Comparison of ENCODE assay signal across 10 cellular contexts in the genomic region with DNA sequence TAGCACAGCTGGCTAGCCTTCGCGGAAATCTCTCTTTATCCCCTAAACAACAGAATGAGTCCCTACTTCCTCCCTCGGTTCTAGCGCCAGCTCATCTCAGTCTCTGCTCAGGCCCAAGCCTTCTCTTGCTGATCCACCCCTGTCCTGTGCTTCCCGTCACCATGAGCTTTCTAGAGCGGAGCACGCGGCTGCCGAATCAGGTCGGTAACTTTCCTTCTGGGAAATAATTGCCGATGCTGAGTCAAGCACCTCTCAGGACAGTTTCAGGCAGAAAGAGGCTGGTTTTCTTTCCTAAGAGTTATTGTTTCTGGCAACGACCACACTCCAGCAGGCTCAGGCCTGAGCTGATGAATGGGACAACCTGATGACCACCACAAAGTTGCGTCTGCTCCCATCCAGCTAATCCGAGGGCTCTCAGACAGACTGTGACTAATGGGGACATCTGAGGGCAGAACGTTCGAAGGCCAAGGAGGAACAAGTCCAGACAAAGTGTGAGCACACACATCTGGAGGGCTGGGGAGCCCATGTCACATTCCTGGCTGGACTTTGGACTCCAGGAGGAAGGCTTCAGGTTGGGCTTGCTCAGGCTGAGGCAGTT. TPM values are rescaled to one million over a fixed set of nuclear protein-coding genes. Genes with fewer than 3 reads are reported as not detected.
A peak's percentile ranks its signal among the peaks of the same experiment; 100 is the strongest.
DNase-seq lines count a peak whose midpoint lies in the region; ATAC-seq and TF ChIP-seq lines count a peak whose summit lies in the region.
"Had no signal": no experiment of that assay in that cellular context is flagged by ENCODE, and none has a peak within 500 bp of the region (broad histone marks: within the 10 kb centered on the region; RNA-seq: fewer than 3 reads in every experiment).

No MANE protein-coding gene starts in this region.

- H3K27me3 ChIP-seq in DOHH2 (ENCODE audit: control insufficient read depth, low read length) (no peaks in the 10 kb centered on the region), RWPE2 (ENCODE audit: insufficient read depth, poor library complexity, severe bottlenecking) (no peaks in the 10 kb centered on the region), fibroblast of lung (ENCODE audit: control insufficient read depth, insufficient read depth, low read length) (no peaks in the 10 kb centered on the region), trophoblast cell (ENCODE audit: insufficient read depth, low read length) (no peaks in the 10 kb centered on the region)

- 0 out of 2 replicates have a peak overlapping the region, but pooled peaks have one; percentile 27 for H3K27ac ChIP-seq in DOHH2 (ENCODE audit: low read depth, low read length)
- peak overlapping the region; percentile 89 for H3K27ac ChIP-seq in RWPE2 (ENCODE audit: poor library complexity, severe bottlenecking)
- H3K27ac ChIP-seq in fibroblast of lung (ENCODE audit: insufficient read depth, low read length): no peak overlapping the region
- H3K27ac ChIP-seq in trophoblast cell (ENCODE audit: low read depth, low read length): peak overlapping the region; percentile 49

- peak; percentile 92 for DNase-seq in RWPE2 (ENCODE audit: low spot score)
- peak; percentile 40 to 86 for DNase-seq in fibroblast of lung (ENCODE audit: low read depth in 2 of 2)
- no peak for DNase-seq in trophoblast cell
- DNase-seq in NK-92 treated with Interleukin-12 subunit alpha and Interleukin-12 subunit beta, amount 100 ng/mL, for 24 hours (lab: John Stamatoyannopoulos, UW): no peak
- no peak for DNase-seq in D341Med (ENCODE audit: low spot score)
- DNase-seq in retina: no peak
- DNase-seq: activated B cell treated with CpG ODN at 0.5 μM for 24 hours; stimulated activated CD4-positive, alpha-beta T cell treated with anti-CD3 and anti-CD28 coated beads, Interleukin-4, amount 100 ng/mL, for 24 hours had no signal

- H3K36me3 ChIP-seq in DOHH2 (ENCODE audit: control insufficient read depth, low read length) (no peaks in the 10 kb centered on the region), RWPE2 (ENCODE audit: low read depth) (no peaks in the 10 kb centered on the region), fibroblast of lung (ENCODE audit: control insufficient read depth, insufficient read depth, low read length) (no peaks in the 10 kb centered on the region), trophoblast cell (ENCODE audit: control insufficient read depth in 1 of 2, insufficient read depth in 2 of 2, low read length in 2 of 2) (no peaks in the 10 kb centered on the region)

- H2BK120ac ChIP-seq in trophoblast cell (ENCODE audit: insufficient read depth, low read length, poor library complexity): peak overlapping the region; percentile 46

- peak overlapping the region; percentile 44 for H2BK12ac ChIP-seq in trophoblast cell (ENCODE audit: low read length)

- peaks cover 19% of the 10 kb centered on the region for H3F3A ChIP-seq in DOHH2 (ENCODE audit: control insufficient read depth, insufficient read depth)

- no peak overlapping the region for H3K4me3 ChIP-seq in DOHH2 (ENCODE audit: low read length)
- no peak overlapping the region for H3K4me3 ChIP-seq in RWPE2 (ENCODE audit: severe bottlenecking)
- no peak overlapping the region for H3K4me3 ChIP-seq in fibroblast of lung (replicated peaks in 1 of 4; ENCODE audit: control extremely low read depth in 1 of 4, insufficient read depth in 1 of 4, low read depth in 3 of 4, low read length in 4 of 4)
- H3K4me3 ChIP-seq in trophoblast cell (ENCODE audit: low read depth, low read length): no peak overlapping the region

- H3K4me1 ChIP-seq in DOHH2 (ENCODE audit: control insufficient read depth, low read length): peaks cover 75% of the 10 kb centered on the region
- peaks cover 16% of the 10 kb centered on the region for H3K4me1 ChIP-seq in RWPE2 (ENCODE audit: insufficient read depth, poor library complexity, severe bottlenecking)
- H3K4me1 ChIP-seq in fibroblast of lung (ENCODE audit: control insufficient read depth, extremely low read depth, insufficient read depth, low read length): no peaks in the 10 kb centered on the region
- H3K4me1 ChIP-seq in trophoblast cell (ENCODE audit: control insufficient read depth in 1 of 2, insufficient read depth in 2 of 2, low read length in 2 of 2): peaks cover 19 to 37% of the 10 kb centered on the region in 2 experiments

- TF ChIP-seq CTCF in DOHH2 (IDR thresholded peaks at IDR 0.05; ENCODE audit: low read depth, low read length, poor library complexity, severe bottlenecking) (no peak), RWPE2 (IDR thresholded peaks at IDR 0.05; ENCODE audit: poor library complexity, severe bottlenecking) (no peak), fibroblast of lung (conservative IDR thresholded peaks at IDR 0.05 in 1 of 2, IDR thresholded peaks at IDR 0.05 in 1 of 2; ENCODE audit: low read depth in 1 of 2, low read length in 2 of 2) (no peak)

- H3K9me2 ChIP-seq in DOHH2 (replicated peaks; ENCODE audit: control insufficient read depth, low read length): no peaks in the 10 kb centered on the region

- H3K14ac ChIP-seq in trophoblast cell (ENCODE audit: low read length): peak overlapping the region; percentile 30

- no peak overlapping the region for H3K4ac ChIP-seq in trophoblast cell (ENCODE audit: low read depth, low read length)

- H4K12ac ChIP-seq in trophoblast cell (ENCODE audit: low read depth, low read length): no peak overlapping the region

- no peak overlapping the region for H4K8ac ChIP-seq in trophoblast cell (ENCODE audit: low read depth, low read length)

- H4K91ac ChIP-seq in trophoblast cell (ENCODE audit: low read depth, low read length): peak overlapping the region; percentile 28

- no peak overlapping the region for H3K9ac ChIP-seq in fibroblast of lung (ENCODE audit: insufficient read depth, low read length)
- no peak overlapping the region for H3K9ac ChIP-seq in trophoblast cell (ENCODE audit: low read length)

- H3K23ac ChIP-seq in trophoblast cell (ENCODE audit: low read length): no peak overlapping the region

- peak overlapping the region; percentile 52 for H2BK5ac ChIP-seq in trophoblast cell (ENCODE audit: low read depth, low read length, poor library complexity)

- no peaks in the 10 kb centered on the region for H3K9me3 ChIP-seq in DOHH2 (ENCODE audit: control insufficient read depth, insufficient read depth, low read length)
- no peaks in the 10 kb centered on the region for H3K9me3 ChIP-seq in RWPE2 (ENCODE audit: severe bottlenecking)
- no peaks in the 10 kb centered on the region for H3K9me3 ChIP-seq in fibroblast of lung (ENCODE audit: control insufficient read depth, insufficient read depth, low read depth, low read length)
- H3K9me3 ChIP-seq in trophoblast cell (ENCODE audit: insufficient read depth, low read depth, low read length): peaks cover 2% of the 10 kb centered on the region

- no peaks in the 10 kb centered on the region for H3K79me2 ChIP-seq in DOHH2 (ENCODE audit: control insufficient read depth, low read length)
- H3K79me2 ChIP-seq in fibroblast of lung (ENCODE audit: control insufficient read depth, insufficient read depth, low read length): no peaks in the 10 kb centered on the region
- no peaks in the 10 kb centered on the region for H3K79me2 ChIP-seq in trophoblast cell (ENCODE audit: control insufficient read depth, insufficient read depth, low read length, poor library complexity)

- H4K20me1 ChIP-seq in DOHH2 (ENCODE audit: control insufficient read depth, insufficient read depth, low read depth, low read length): no peaks in the 10 kb centered on the region
- no peaks in the 10 kb centered on the region for H4K20me1 ChIP-seq in fibroblast of lung (ENCODE audit: control insufficient read depth, extremely low read depth, insufficient read depth, low read length)

- ATAC-seq in RWPE2 (ENCODE audit: low read depth) (peak; percentile 76), HG02798 (IDR thresholded peaks at IDR 0.05; ENCODE audit: poor library complexity, unreplicated experiment) (no peak)

- no peak overlapping the region for H2AK5ac ChIP-seq in trophoblast cell (ENCODE audit: low read length)

- H2AFZ ChIP-seq in fibroblast of lung (ENCODE audit: low read length) (peak overlapping the region; percentile 26), trophoblast cell (ENCODE audit: insufficient read depth, low read length, poor library complexity) (no peak overlapping the region)

- WGBS in trophoblast cell (ENCODE audit: extremely low coverage, insufficient coverage, insufficient read length): no CpG with 5 or more reads among the region's 16 CpGs

- H3K18ac ChIP-seq in trophoblast cell (ENCODE audit: low read length): peak overlapping the region; percentile 37

- H3K4me2 ChIP-seq in DOHH2 (ENCODE audit: low read length) (peak overlapping the region; percentile 55), fibroblast of lung (ENCODE audit: extremely low read depth, insufficient read depth, low read length) (no peak overlapping the region), trophoblast cell (ENCODE audit: low read length) (peak overlapping the region; percentile 32)

- H3K79me1 ChIP-seq in trophoblast cell (ENCODE audit: low read length): peaks cover 25% of the 10 kb centered on the region

RNA-seq across cellular contexts. Expression of a gene that starts 13.6 kb away (rescaled TPM):
- total RNA-seq in fibroblast of lung: 0.26 and 0.66 TPM in 2 replicates
- 0.37 and 1.3 TPM in 2 replicates for polyA plus RNA-seq in fibroblast of lung
- 0.36 and 2.2 TPM in 2 replicates for polyA plus RNA-seq in fibroblast of lung (2012)
- polyA minus RNA-seq in fibroblast of lung (ENCODE audit: low replicate concordance): 5.5 TPM in 1 of 2 replicates, not detected in the other
- polyA plus RNA-seq in trophoblast cell (2013): 1.4 TPM in 2 replicates

Comparison
In these comparisons a context has a peak if more than half of its experiments do, and no peak if none do; other contexts are left out.
1. DNase-seq: peak in RWPE2 (single experiment) and fibroblast of lung (2 of 2); none in trophoblast cell (0 of 2), NK-92 treated with Interleukin-12 subunit alpha and Interleukin-12 subunit beta, amount 100 ng/mL, for 24 hours (single experiment), D341Med (single experiment) and retina (single experiment).